Comparison of ENCODE assay signal across 14 cellular contexts in the genomic region with DNA sequence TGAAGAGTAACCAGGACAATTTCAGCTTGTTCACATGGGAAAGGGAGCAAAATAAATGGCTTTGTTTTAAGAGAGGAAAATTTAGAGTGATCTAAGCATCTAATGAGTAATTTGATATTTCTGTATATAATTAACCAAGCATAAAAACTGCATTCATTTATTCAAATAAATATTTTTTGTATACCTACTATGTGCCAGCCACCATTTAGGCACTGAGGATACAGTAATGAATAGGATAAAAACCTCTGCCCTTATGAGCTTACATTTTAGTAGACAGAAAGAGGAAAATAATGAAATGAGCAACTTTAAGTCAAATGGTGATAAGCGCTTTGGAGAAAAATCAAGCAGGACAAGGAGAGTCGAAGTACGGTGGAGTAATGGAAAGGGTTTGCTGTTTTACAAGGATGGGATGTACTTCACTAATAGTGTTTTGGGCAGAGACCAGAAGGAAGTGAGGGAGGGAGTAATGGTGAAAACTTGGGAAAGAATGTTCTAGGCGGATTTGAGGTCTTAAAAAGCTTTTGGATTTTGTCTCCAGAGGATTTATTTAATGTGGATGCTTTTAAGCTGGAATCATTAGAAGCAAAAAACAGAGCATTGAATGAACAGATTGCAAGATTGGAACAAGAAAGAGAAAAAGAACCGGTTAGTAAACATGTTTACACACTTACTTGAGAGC. TPM values are rescaled to one million over a fixed set of nuclear protein-coding genes. Genes with fewer than 3 reads are reported as not detected.
DNase-seq lines count a peak whose midpoint lies in the region; ATAC-seq and TF ChIP-seq lines count a peak whose summit lies in the region.
"Had no signal": no experiment of that assay in that cellular context is flagged by ENCODE, and none has a peak within 500 bp of the region (broad histone marks: within the 10 kb centered on the region; RNA-seq: fewer than 3 reads in every experiment).

No MANE protein-coding gene starts in this region.

- no peaks in the 10 kb centered on the region for H3K9me3 ChIP-seq in breast epithelium
- H3K9me3 ChIP-seq: BLaER1 had no signal

- no peaks in the 10 kb centered on the region for H3K27me3 ChIP-seq in breast epithelium
- H3K27me3 ChIP-seq: BLaER1 had no signal

- H3K36me3 Mint-ChIP-seq in MCF 10A (ENCODE audit: insufficient read depth, unreplicated experiment) (peaks cover 10% of the 10 kb centered on the region), glutamatergic neuron (ENCODE audit: unreplicated experiment) (no peaks in the 10 kb centered on the region), type B pancreatic cell (peaks cover 3% of the 10 kb centered on the region)
- H3K36me3 Mint-ChIP-seq in activated CD4-positive, alpha-beta memory T cell treated with anti-CD3 and anti-CD28 coated beads, Interleukin-2, amount 10 ng/mL, durations not matched to agents 7 days and 5 days (ENCODE audit: low read depth) = peaks cover 75% of the 10 kb centered on the region

- TF ChIP-seq CTCF in MCF 10A (IDR thresholded peaks at IDR 0.05; ENCODE audit: unreplicated experiment) (no peak), breast epithelium (IDR thresholded peaks at IDR 0.05) (no peak), glutamatergic neuron (IDR thresholded peaks at IDR 0.05; ENCODE audit: partially characterized antibody, unreplicated experiment) (no peak), type B pancreatic cell (conservative IDR thresholded peaks at IDR 0.05) (no peak)

- H3K9me3 Mint-ChIP-seq in MCF 10A (ENCODE audit: unreplicated experiment) = no peaks in the 10 kb centered on the region
- no peaks in the 10 kb centered on the region for H3K9me3 Mint-ChIP-seq in activated CD4-positive, alpha-beta memory T cell treated with anti-CD3 and anti-CD28 coated beads, Interleukin-2, amount 10 ng/mL, durations not matched to agents 7 days and 5 days
- no peaks in the 10 kb centered on the region for H3K9me3 Mint-ChIP-seq in glutamatergic neuron (ENCODE audit: unreplicated experiment)
- no peaks in the 10 kb centered on the region for H3K9me3 Mint-ChIP-seq in type B pancreatic cell

- CTCF ChIA-PET in MCF 10A (lab: Yijun Ruan, JAX) = interaction anchor here (0.6 to 0.8 kb wide), 4 partner anchors 9 to 304 kb away, joined by 3 to 6 read pairs (median 3); no protein-coding TSS in a partner anchor
- CTCF ChIA-PET in activated CD4-positive, alpha-beta memory T cell treated with anti-CD3 and anti-CD28 coated beads, Interleukin-2, amount 10 ng/mL, durations not matched to agents 7 days and 5 days (lab: Charles Lee) = interaction anchor here (0.7 to 1.4 kb wide), 3 partner anchors 15 to 919 kb away, joined by 3 to 4 read pairs (median 3); no protein-coding TSS in a partner anchor

- TF ChIP-seq POLR2A in breast epithelium (IDR thresholded peaks at IDR 0.05) = no peak

- BruUV-seq in MCF 10A (replicated peaks; lab: Mats Ljungman, UMichigan) = TSS peak; percentile 93

- POLR2A ChIA-PET in MCF 10A (lab: Yijun Ruan, JAX) = interaction anchor here (0.6 to 9.6 kb wide), 14 partner anchors 9 to 726 kb away, joined by 3 to 83 read pairs (median 4); a partner anchor contains a TSS
- POLR2A ChIA-PET in activated CD4-positive, alpha-beta memory T cell treated with anti-CD3 and anti-CD28 coated beads, Interleukin-2, amount 10 ng/mL, durations not matched to agents 7 days and 5 days (lab: Charles Lee) = interaction anchor here (0.9 to 5.7 kb wide), 12 partner anchors 9 to 141 kb away, joined by 3 to 48 read pairs (median 5); a partner anchor contains a TSS

- H3K4me3 Mint-ChIP-seq in MCF 10A (ENCODE audit: unreplicated experiment) = peak overlapping the region; percentile 42
- H3K4me3 Mint-ChIP-seq in activated CD4-positive, alpha-beta memory T cell treated with anti-CD3 and anti-CD28 coated beads, Interleukin-2, amount 10 ng/mL, durations not matched to agents 7 days and 5 days = peak overlapping the region; percentile 5
- no peak overlapping the region for H3K4me3 Mint-ChIP-seq in glutamatergic neuron (ENCODE audit: unreplicated experiment)
- H3K4me3 Mint-ChIP-seq in type B pancreatic cell = no peak overlapping the region

- intact Hi-C loops in MCF 10A (cut with micrococcal nuclease) = no loop called here
- intact Hi-C loops in breast epithelium (cut with DNase I; ENCODE audit: low total_unique reads) = no loop called here

- H3K4me3 ChIP-seq in breast epithelium = no peak overlapping the region
- H3K4me3 ChIP-seq: BLaER1 had no signal

- no peak for ATAC-seq in GM21717 (IDR thresholded peaks at IDR 0.05; ENCODE audit: unreplicated experiment)
- ATAC-seq in HG02623 (IDR thresholded peaks at IDR 0.05; ENCODE audit: unreplicated experiment) = no peak
- ATAC-seq: Right ventricle myocardium inferior had no signal

- H3K27ac Mint-ChIP-seq in MCF 10A (ENCODE audit: low read depth, unreplicated experiment) (peak overlapping the region; percentile 85), glutamatergic neuron (ENCODE audit: unreplicated experiment) (peak overlapping the region; percentile 1), type B pancreatic cell (peak overlapping the region; percentile 6)
- H3K27ac Mint-ChIP-seq in activated CD4-positive, alpha-beta memory T cell treated with anti-CD3 and anti-CD28 coated beads, Interleukin-2, amount 10 ng/mL, durations not matched to agents 7 days and 5 days = peak overlapping the region; percentile 71

- H3K27ac ChIP-seq in breast epithelium = no peak overlapping the region
- H3K27ac ChIP-seq: BLaER1 had no signal

- H3K4me1 ChIP-seq in breast epithelium = no peaks in the 10 kb centered on the region
- H3K4me1 ChIP-seq: BLaER1 had no signal

- H3K27me3 Mint-ChIP-seq in MCF 10A (ENCODE audit: insufficient read depth, unreplicated experiment) (no peaks in the 10 kb centered on the region), glutamatergic neuron (ENCODE audit: unreplicated experiment) (no peaks in the 10 kb centered on the region), type B pancreatic cell (no peaks in the 10 kb centered on the region)
- H3K27me3 Mint-ChIP-seq in activated CD4-positive, alpha-beta memory T cell treated with anti-CD3 and anti-CD28 coated beads, Interleukin-2, amount 10 ng/mL, durations not matched to agents 7 days and 5 days = no peaks in the 10 kb centered on the region

- peaks cover 14% of the 10 kb centered on the region for H3K4me1 Mint-ChIP-seq in MCF 10A (ENCODE audit: insufficient read depth, unreplicated experiment)
- peaks cover 42% of the 10 kb centered on the region for H3K4me1 Mint-ChIP-seq in activated CD4-positive, alpha-beta memory T cell treated with anti-CD3 and anti-CD28 coated beads, Interleukin-2, amount 10 ng/mL, durations not matched to agents 7 days and 5 days
- peaks cover 9% of the 10 kb centered on the region for H3K4me1 Mint-ChIP-seq in glutamatergic neuron (ENCODE audit: low read depth, unreplicated experiment)
- no peaks in the 10 kb centered on the region for H3K4me1 Mint-ChIP-seq in type B pancreatic cell (ENCODE audit: unreplicated experiment)

- DNase-seq in MCF 10A (ENCODE audit: unreplicated experiment) (no peak), breast epithelium (ENCODE audit: low spot score in 2 of 2) (no peak), glutamatergic neuron (no peak), type B pancreatic cell (ENCODE audit: extremely low spot score, unreplicated experiment) (no peak), activated gamma-delta T cell treated with Interleukin-2 at 50 U/mL for 16 hours (no peak)
- no peak for DNase-seq in activated CD4-positive, alpha-beta memory T cell treated with anti-CD3 and anti-CD28 coated beads, Interleukin-2, amount 10 ng/mL, durations not matched to agents 7 days and 5 days
- DNase-seq: activated CD4-positive, CD25-positive, alpha-beta regulatory T cell; kidney; NCI-H1092 treated with DMSO at 0.1 percent for 48 hours; NCI-H524 treated with DMSO at 0.1 percent for 48 hours had no signal

- no peaks in the 10 kb centered on the region for H3K36me3 ChIP-seq in breast epithelium

RNA-seq across cellular contexts. Expression of a gene that starts 17.4 kb away (rescaled TPM):
- total RNA-seq in MCF 10A (2022) = 20.4 and 29.6 TPM in 2 replicates
- total RNA-seq in breast epithelium = under 1 TPM; 0.44 to 0.98 (median 0.96) TPM
- total RNA-seq in activated CD4-positive, alpha-beta memory T cell treated with anti-CD3 and anti-CD28 coated beads, Interleukin-2, amount 10 ng/mL, durations not matched to agents 7 days and 5 days = 10 to 100 TPM; 78.0 to 78.9 TPM
- total RNA-seq in glutamatergic neuron (ENCODE audit: unreplicated experiment) = 7.7 TPM
- 9.1 and 34.3 TPM in 2 replicates for total RNA-seq in type B pancreatic cell (ENCODE audit: low replicate concordance)

RNA-seq across cellular contexts. Expression of a gene that starts 17.5 kb away (rescaled TPM):
- 11.8 and 15.0 TPM in 2 replicates for total RNA-seq in MCF 10A (2022)
- 10 to 100 TPM in 1 of 3 donors, 1 to 10 TPM in 2; 4.0 to 11.3 (median 7.2) TPM for total RNA-seq in breast epithelium
- 10 to 100 TPM; 22.1 to 23.7 TPM for total RNA-seq in activated CD4-positive, alpha-beta memory T cell treated with anti-CD3 and anti-CD28 coated beads, Interleukin-2, amount 10 ng/mL, durations not matched to agents 7 days and 5 days
- 15.4 TPM for total RNA-seq in glutamatergic neuron (ENCODE audit: unreplicated experiment)
- total RNA-seq in type B pancreatic cell (ENCODE audit: low replicate concordance) = 8.4 and 9.8 TPM in 2 replicates

Comparison
In these comparisons a context has a peak if more than half of its experiments do, and no peak if none do; other contexts are left out.
1. H3K27ac Mint-ChIP-seq: peak in every context shown above with its lines; median percentile 85 in MCF 10A; 71 in activated CD4-positive, alpha-beta memory T cell treated with anti-CD3 and anti-CD28 coated beads, Interleukin-2, amount 10 ng/mL, durations not matched to agents 7 days and 5 days; 6 in type B pancreatic cell; 1 in glutamatergic neuron.
2. H3K4me3 Mint-ChIP-seq: peak in MCF 10A (single experiment) and activated CD4-positive, alpha-beta memory T cell treated with anti-CD3 and anti-CD28 coated beads, Interleukin-2, amount 10 ng/mL, durations not matched to agents 7 days and 5 days (single experiment); none in glutamatergic neuron (single experiment) and type B pancreatic cell (single experiment).